Comparison of ENCODE assay signal across 18 cellular contexts in genomic region chr20:7609250-7609649, GRCh38.
DNase-seq lines count a peak whose midpoint lies in the region; ATAC-seq, FAIRE-seq and TF ChIP-seq lines count a peak whose summit lies in the region.
"Had no signal": no experiment of that assay in that cellular context is flagged by ENCODE, and none has a peak within 500 bp of the region (broad histone marks: within the 10 kb centered on the region; RNA-seq: fewer than 3 reads in every experiment).

No MANE protein-coding gene starts in this region.

- H3K36me3 ChIP-seq in K562 (ENCODE audit: control insufficient read depth, insufficient read depth, low read length): no peaks in the 10 kb centered on the region
- H3K36me3 ChIP-seq in prostate gland: no peaks in the 10 kb centered on the region
- H3K36me3 ChIP-seq: BLaER1 had no signal

- H2AFZ ChIP-seq in K562 (ENCODE audit: low read depth, low read length): no peak overlapping the region

- H3K9ac ChIP-seq in K562 (ENCODE audit: insufficient read depth in 1 of 2, low read depth in 2 of 2, low read length in 2 of 2): no peak overlapping the region
- H3K9ac ChIP-seq: BLaER1 had no signal

- TF ChIP-seq POLR2A in K562 (conservative IDR thresholded peaks at IDR 0.05) (no peak), prostate gland (IDR thresholded peaks at IDR 0.05) (no peak)

- H3K4me1 ChIP-seq in K562 (replicated peaks in 1 of 2; ENCODE audit: control insufficient read depth in 2 of 2, insufficient read depth in 2 of 2, low read length in 2 of 2) (no peaks in the 10 kb centered on the region), prostate gland (replicated peaks) (no peaks in the 10 kb centered on the region)
- H3K4me1 ChIP-seq: BLaER1, Caco-2 had no signal

- H3K79me2 ChIP-seq in K562 (ENCODE audit: control insufficient read depth, insufficient read depth, low read length): no peaks in the 10 kb centered on the region

- H3K27me3 ChIP-seq in K562 (ENCODE audit: control insufficient read depth in 2 of 2, insufficient read depth in 2 of 2, low read length in 2 of 2): no peaks in the 10 kb centered on the region
- no peaks in the 10 kb centered on the region for H3K27me3 ChIP-seq in prostate gland (replicated peaks; ENCODE audit: insufficient read depth)
- H3K27me3 ChIP-seq: BLaER1 had no signal

- TF ChIP-seq CTCF in K562 (IDR thresholded peaks at IDR 0.05 in 2 of 3, conservative IDR thresholded peaks at IDR 0.05 in 1 of 3; ENCODE audit: insufficient read depth in 2 of 3, low read depth in 1 of 3, low read length in 3 of 3): no peak
- no peak for TF ChIP-seq CTCF in prostate gland (IDR thresholded peaks at IDR 0.05)

- H3K27ac ChIP-seq in K562 (ENCODE audit: extremely low read depth, low read depth, low read length) (no peak overlapping the region), prostate gland (no peak overlapping the region)
- H3K27ac ChIP-seq: BLaER1, C4-2B had no signal

- FAIRE-seq in G401.6 (lab: Jason Lieb, UNC): peak; percentile 3
- no peak for FAIRE-seq in K562 (lab: Jason Lieb, UNC)
- FAIRE-seq in frontal cortex (lab: Jason Lieb, UNC): peak; percentile 87
- FAIRE-seq: GM12891, GM18507 had no signal

- H3K4me3 ChIP-seq in K562 (no peak overlapping the region), prostate gland (no peak overlapping the region)
- H3K4me3 ChIP-seq: BLaER1 had no signal

- BruUV-seq in K562 (replicated peaks; lab: Mats Ljungman, UMichigan): no TSS peak

- TF ChIP-seq RAD21 in K562 (CRISPR knock-in tag; conservative IDR thresholded peaks at IDR 0.05 in 1 of 2, IDR thresholded peaks at IDR 0.05 in 1 of 2): no peak

- H3K9me3 ChIP-seq in K562 (replicated peaks; ENCODE audit: control insufficient read depth, insufficient read depth, low read depth, low read length) (no peaks in the 10 kb centered on the region), prostate gland (no peaks in the 10 kb centered on the region)
- H3K9me3 ChIP-seq: BLaER1, Caco-2 had no signal

- H3K4me2 ChIP-seq in K562 (ENCODE audit: insufficient read depth, low read length): no peak overlapping the region
- H3K4me2 ChIP-seq: BLaER1 had no signal

- CTCF ChIA-PET in K562 (lab: Yijun Ruan, JAX; ENCODE audit: low intra/inter-chr PET ratio): no interaction called here

- H3K9me1 ChIP-seq in K562 (ENCODE audit: control insufficient read depth, insufficient read depth, low read length): no peaks in the 10 kb centered on the region

- in situ Hi-C loops in K562 (cut with MboI) (no loop called here), G401 (cut with HindIII; ENCODE audit: low sequenced_read_pairs) (no loop called here)

- POLR2A ChIA-PET in K562 (lab: Yijun Ruan, JAX): no interaction called here

- H4K20me1 ChIP-seq in K562 (replicated peaks; ENCODE audit: control insufficient read depth, insufficient read depth, low read length): no peaks in the 10 kb centered on the region
- H4K20me1 ChIP-seq: BLaER1 had no signal

- TF ChIP-seq EP300 in K562 (IDR thresholded peaks at IDR 0.05; ENCODE audit: low read length): no peak

- ATAC-seq in K562: no peak
- ATAC-seq: CD8-positive, alpha-beta T cell; HCT116 had no signal

- no peak for DNase-seq in K562 (ENCODE audit: extremely low read depth in 1 of 4, low spot score in 3 of 4)
- no peak for DNase-seq in frontal cortex (ENCODE audit: low spot score in 2 of 2)
- no peak for DNase-seq in prostate gland (ENCODE audit: low spot score)
- DNase-seq in G401 (ENCODE audit: low spot score): no peak
- no peak for DNase-seq in GOT3 (lab: John Stamatoyannopoulos, UW)
- DNase-seq: Caco-2; CD4-positive, CD25-positive, alpha-beta regulatory T cell; CD8-positive, alpha-beta T cell; DMS153; DND-41; GF-D8; H9 had no signal

- intact Hi-C loops in K562 (cut with micrococcal nuclease) (no loop called here), prostate gland (cut with DNase I) (no loop called here)

TF ChIP-seq in K562, 482 proteins besides CTCF, POLR2A, EP300 and RAD21 (continues in another document):
- TF ChIP-seq ZNF77 (CRISPR knock-in tag; IDR thresholded peaks at IDR 0.05): no peak
- no peak for TF ChIP-seq ZNF140 (CRISPR knock-in tag; IDR thresholded peaks at IDR 0.05)
- TF ChIP-seq MNT (conservative IDR thresholded peaks at IDR 0.05): no peak
- TF ChIP-seq KLF1 (tag; IDR thresholded peaks at IDR 0.05): no peak
- no peak for TF ChIP-seq RNF219 (CRISPR knock-in tag; IDR thresholded peaks at IDR 0.05)
- no peak for TF ChIP-seq SRSF7 (optimal IDR thresholded peaks at IDR 0.05; ENCODE audit: low read depth, low read length)
- no peak for TF ChIP-seq HMG20B (CRISPR knock-in tag; IDR thresholded peaks at IDR 0.05)
- no peak for TF ChIP-seq ZBTB8A (IDR thresholded peaks at IDR 0.05; ENCODE audit: partially characterized antibody)
- TF ChIP-seq E2F5 (CRISPR knock-in tag; IDR thresholded peaks at IDR 0.05): no peak
- no peak for TF ChIP-seq HNRNPLL (IDR thresholded peaks at IDR 0.05; ENCODE audit: low read depth, low read length, poor library complexity, severe bottlenecking)
- TF ChIP-seq IRF2 (CRISPR knock-in tag; IDR thresholded peaks at IDR 0.05): no peak
- TF ChIP-seq RBBP5 (IDR thresholded peaks at IDR 0.05; ENCODE audit: borderline replicate concordance, insufficient read depth, low read length, poor library complexity, severe bottlenecking): no peak
- no peak for TF ChIP-seq ZHX1 (conservative IDR thresholded peaks at IDR 0.05; ENCODE audit: low read length)
- TF ChIP-seq SIN3B (IDR thresholded peaks at IDR 0.05; ENCODE audit: low read depth): no peak
- TF ChIP-seq SMAD2 (IDR thresholded peaks at IDR 0.05; ENCODE audit: low read depth, low read length): no peak
- no peak for TF ChIP-seq ATF2 (CRISPR knock-in tag; IDR thresholded peaks at IDR 0.05)
